ENCODE assay signal across 13 cellular contexts in the genomic region with DNA sequence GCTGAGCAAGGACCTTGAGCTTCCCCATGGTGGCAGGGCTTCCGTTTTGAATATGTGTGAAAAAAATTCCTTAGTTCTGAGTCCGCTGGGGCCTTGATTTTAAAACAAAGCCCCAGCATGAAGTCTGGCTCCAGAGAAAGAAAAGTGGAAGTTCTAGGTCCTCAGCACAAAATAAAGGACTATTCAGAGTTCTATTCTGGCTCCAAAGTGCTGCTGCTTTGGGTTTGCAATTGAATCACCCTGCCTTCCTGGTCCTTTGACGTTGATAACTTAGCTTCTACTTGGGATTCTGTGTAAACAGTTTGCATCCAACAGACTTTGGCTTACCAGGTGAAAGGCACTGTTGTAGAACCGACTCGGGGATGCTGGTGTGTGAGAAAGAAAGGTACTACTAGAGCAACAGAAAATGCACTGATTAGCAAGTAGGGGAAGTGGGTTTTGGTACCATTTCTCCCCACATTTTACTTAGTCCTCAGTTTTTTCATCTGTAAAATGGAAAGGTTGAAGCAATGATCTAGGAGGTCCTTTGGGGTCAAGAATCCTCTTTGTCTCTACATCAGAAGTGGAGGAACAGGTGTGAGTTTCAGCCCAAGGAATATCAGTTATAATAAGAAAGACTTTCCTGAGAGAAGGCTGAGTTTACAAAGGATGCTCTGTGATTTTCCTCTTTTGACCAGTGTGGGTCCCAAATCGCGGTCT. TPM values are rescaled to one million over a fixed set of nuclear protein-coding genes. Genes with fewer than 3 reads are reported as not detected.
DNase-seq lines count a peak whose midpoint lies in the region; ATAC-seq and TF ChIP-seq lines count a peak whose summit lies in the region.
"Had no signal": no experiment of that assay in that cellular context is flagged by ENCODE, and none has a peak within 500 bp of the region (broad histone marks: within the 10 kb centered on the region; RNA-seq: fewer than 3 reads in every experiment).

No MANE protein-coding gene starts in this region.

- H3K27ac ChIP-seq in Peyer's patch = peak overlapping the region; percentile 23 to 71 (median 54)
- H3K27ac ChIP-seq in esophagus (ENCODE audit: low read depth in 2 of 2, low read length in 1 of 2) = peak overlapping the region; percentile 61 to 74
- H3K27ac ChIP-seq in thyroid gland = peak overlapping the region in 2 of 3 donors; percentile 66 to 80
- H3K27ac ChIP-seq: ovary had no signal

- H3K36me3 ChIP-seq in Peyer's patch (no peaks in the 10 kb centered on the region), esophagus (ENCODE audit: control insufficient read depth in 2 of 2, insufficient read depth in 2 of 2, low read length in 1 of 2) (no peaks in the 10 kb centered on the region), thyroid gland (no peaks in the 10 kb centered on the region)
- H3K36me3 ChIP-seq: ovary had no signal

- H3K27ac Mint-ChIP-seq in natural killer cell = peak overlapping the region; percentile 89 to 91
- H3K27ac Mint-ChIP-seq: T-helper 17 cell had no signal

- no peak for DNase-seq in Peyer's patch
- DNase-seq in natural killer cell = no peak
- no peak for DNase-seq in thyroid gland
- DNase-seq in activated CD4-positive, CD25-positive, alpha-beta regulatory T cell (lab: John Stamatoyannopoulos, UW) = no peak
- no peak for DNase-seq in activated T-cell treated with anti-CD3 and anti-CD28 coated beads, Interleukin-2, amount 50 U/mL, for 4 hours
- no peak for DNase-seq in posterior vena cava (ENCODE audit: low spot score)
- DNase-seq: activated CD8-positive, alpha-beta memory T cell treated with anti-CD3 and anti-CD28 coated beads, Interleukin-2, amount 50 U/mL, for 48 hours; DMS 273 treated with DMSO at 0.1 percent for 48 hours; NCI-H526 treated with DMSO at 0.1 percent for 48 hours; ovary; T-helper 17 cell had no signal

- no peaks in the 10 kb centered on the region for H3K9me3 ChIP-seq in Peyer's patch
- H3K9me3 ChIP-seq in esophagus (ENCODE audit: control insufficient read depth in 2 of 2, insufficient read depth in 1 of 2, low read depth in 1 of 2, low read length in 1 of 2) = no peaks in the 10 kb centered on the region
- H3K9me3 ChIP-seq in thyroid gland = no peaks in the 10 kb centered on the region
- H3K9me3 ChIP-seq: ovary had no signal

- intact Hi-C loops in natural killer cell (cut with micrococcal nuclease) (loop anchor here (5.0 kb wide), 1 partner anchor 104 kb away; a partner anchor contains a TSS), thyroid gland (cut with DNase I) (no loop called here), posterior vena cava (cut with DNase I) (loop anchor here (2.0 kb wide), 2 partner anchors 21 to 165 kb away; no protein-coding TSS in a partner anchor)

- H3K9me3 Mint-ChIP-seq in natural killer cell = no peaks in the 10 kb centered on the region
- H3K9me3 Mint-ChIP-seq in activated T-cell treated with anti-CD3 and anti-CD28 coated beads, Interleukin-2, amount 50 U/mL, for 4 hours = peaks cover 4% of the 10 kb centered on the region

- H3K27me3 Mint-ChIP-seq in natural killer cell (ENCODE audit: low read depth in 2 of 2) = no peaks in the 10 kb centered on the region
- peaks cover 25% of the 10 kb centered on the region for H3K27me3 Mint-ChIP-seq in activated T-cell treated with anti-CD3 and anti-CD28 coated beads, Interleukin-2, amount 50 U/mL, for 4 hours (ENCODE audit: low read depth)

- peak overlapping the region; percentile 72 for H3K4me3 Mint-ChIP-seq in natural killer cell
- no peak overlapping the region for H3K4me3 Mint-ChIP-seq in activated T-cell treated with anti-CD3 and anti-CD28 coated beads, Interleukin-2, amount 50 U/mL, for 4 hours
- H3K4me3 Mint-ChIP-seq: T-helper 17 cell had no signal

- peak in 2 of 3 donors; percentile 6 to 35 for ATAC-seq in natural killer cell
- no peak for ATAC-seq in activated T-cell treated with anti-CD3 and anti-CD28 coated beads, Interleukin-2, amount 50 U/mL, for 4 hours
- no peak for ATAC-seq in GM21723 (IDR thresholded peaks at IDR 0.05; ENCODE audit: unreplicated experiment)
- ATAC-seq: T-helper 17 cell had no signal

- H3K36me3 Mint-ChIP-seq in natural killer cell = no peaks in the 10 kb centered on the region
- no peaks in the 10 kb centered on the region for H3K36me3 Mint-ChIP-seq in activated T-cell treated with anti-CD3 and anti-CD28 coated beads, Interleukin-2, amount 50 U/mL, for 4 hours (ENCODE audit: insufficient read depth)

- TF ChIP-seq POLR2A in Peyer's patch (IDR thresholded peaks at IDR 0.05) (no peak), thyroid gland (IDR thresholded peaks at IDR 0.05) (no peak)

- TF ChIP-seq CTCF in Peyer's patch (IDR thresholded peaks at IDR 0.05) = no peak
- TF ChIP-seq CTCF in natural killer cell (IDR thresholded peaks at IDR 0.05) = no peak
- no peak for TF ChIP-seq CTCF in thyroid gland (IDR thresholded peaks at IDR 0.05)

- H3K4me1 Mint-ChIP-seq in natural killer cell = peaks cover 70 to 80% of the 10 kb centered on the region in 2 donors
- H3K4me1 Mint-ChIP-seq in activated T-cell treated with anti-CD3 and anti-CD28 coated beads, Interleukin-2, amount 50 U/mL, for 4 hours (ENCODE audit: low read depth) = no peaks in the 10 kb centered on the region
- H3K4me1 Mint-ChIP-seq: T-helper 17 cell had no signal

- no peaks in the 10 kb centered on the region for H3K27me3 ChIP-seq in Peyer's patch
- H3K27me3 ChIP-seq in esophagus (ENCODE audit: control insufficient read depth in 1 of 2, insufficient read depth in 2 of 2, low read length in 2 of 2) = no peaks in the 10 kb centered on the region
- H3K27me3 ChIP-seq in thyroid gland = no peaks in the 10 kb centered on the region
- H3K27me3 ChIP-seq: ovary had no signal

- peaks cover 0 to 7% (median 0%) of the 10 kb centered on the region in 4 donors for H3K4me1 ChIP-seq in Peyer's patch
- H3K4me1 ChIP-seq in esophagus (ENCODE audit: control insufficient read depth in 2 of 2, insufficient read depth in 2 of 2, low read length in 1 of 2) = peaks cover 2 to 3% of the 10 kb centered on the region in 2 donors
- peaks cover 20 to 55% of the 10 kb centered on the region in 2 donors for H3K4me1 ChIP-seq in thyroid gland

- H3K4me3 ChIP-seq in Peyer's patch (no peak overlapping the region), esophagus (ENCODE audit: low read depth in 1 of 2, low read length in 2 of 2) (no peak overlapping the region), thyroid gland (replicated peaks in 1 of 3) (no peak overlapping the region)
- H3K4me3 ChIP-seq: ovary had no signal

- WGBS in esophagus, 2 donors = 62 to 69% methylated on average over 7 of the region's 7 CpGs
- WGBS in thyroid gland, 2 donors = 71 to 80% methylated on average over 7 of the region's 7 CpGs

RNA-seq across cellular contexts. Expression of a gene that starts 28.4 kb away (rescaled TPM):
- total RNA-seq in Peyer's patch = 10 to 100 TPM; 37.1 to 92.1 (median 79.1) TPM
- polyA plus RNA-seq in esophagus = 10 to 100 TPM; 27.6 to 80.7 TPM
- 100 to 1,000 TPM in 2 of 3 donors, 10 to 100 TPM in 1; 88.8 to 107 (median 101) TPM for total RNA-seq in natural killer cell
- 1,000 to 10,000 TPM in 3 of 4 donors, 100 to 1,000 TPM in 1; 660 to 2,581 (median 1,387) TPM for total RNA-seq in thyroid gland
- under 1 TPM; 0.56 to 0.73 (median 0.63) TPM for total RNA-seq in activated T-cell treated with anti-CD3 and anti-CD28 coated beads, Interleukin-2, amount 50 U/mL, for 4 hours
- 1,000 to 10,000 TPM; 1,930 to 2,920 TPM for total RNA-seq in posterior vena cava

Comparison
In these comparisons a context has a peak if more than half of its experiments do, and no peak if none do; other contexts are left out.
1. ATAC-seq: peak in natural killer cell (2 of 3); none in activated T-cell treated with anti-CD3 and anti-CD28 coated beads, Interleukin-2, amount 50 U/mL, for 4 hours (0 of 2) and GM21723 (single experiment).
2. RNA of a gene that starts 28.4 kb away (total RNA-seq): 1,930 to 2,920 TPM in posterior vena cava, 660 to 2,581 TPM in thyroid gland, 88.8 to 107 TPM in natural killer cell and 37.1 to 92.1 TPM in Peyer's patch; 0.56 to 0.73 TPM in activated T-cell treated with anti-CD3 and anti-CD28 coated beads, Interleukin-2, amount 50 U/mL, for 4 hours; every median in the first group is over 10 times any median in the second.
3. Peak in every context shown above with its lines, with median percentiles within 50 percentile points of each other: H3K27ac ChIP-seq.